In the genomic region with DNA sequence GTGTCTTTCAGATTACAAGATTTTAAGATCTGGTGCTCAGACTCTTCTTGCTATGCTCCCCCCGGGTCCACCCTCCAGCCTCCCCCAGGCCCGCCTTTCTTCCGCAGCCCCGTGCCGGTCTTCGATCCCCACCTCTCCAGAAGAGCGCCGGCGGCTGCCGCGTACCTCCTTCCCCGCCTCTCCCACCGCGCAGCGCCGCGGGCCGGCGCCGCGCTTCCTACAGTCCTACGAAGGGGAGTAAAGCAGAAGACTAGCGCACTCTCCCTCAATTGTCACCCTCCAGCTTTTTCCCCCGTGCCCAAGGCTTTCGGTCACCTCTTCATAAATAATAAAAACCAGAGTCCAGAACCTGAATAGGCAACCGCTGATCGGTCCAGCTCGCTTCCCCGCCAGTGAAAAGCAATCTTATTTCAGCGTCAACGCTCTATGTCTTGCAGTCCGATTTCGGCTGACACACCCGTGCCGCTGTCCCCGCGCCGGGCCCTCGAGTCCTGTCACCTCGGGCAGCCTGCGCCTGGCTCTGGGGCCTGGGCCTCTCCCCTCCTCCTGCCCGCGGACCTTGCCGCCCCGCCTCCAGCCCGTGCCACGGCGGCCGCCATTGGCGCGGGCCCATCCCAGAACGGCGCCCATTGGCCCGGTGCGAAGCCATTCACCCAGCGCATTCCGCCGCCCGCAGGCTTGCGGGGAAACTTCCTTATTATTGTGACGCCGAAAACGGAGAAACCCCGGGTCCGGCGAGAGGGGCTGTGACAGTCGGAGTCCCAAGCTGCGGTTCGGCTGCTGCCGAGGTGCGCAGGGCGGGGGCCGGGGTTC, we compare ENCODE assay signal across 8 cellular contexts. TPM values are rescaled to one million over a fixed set of nuclear protein-coding genes. Genes with fewer than 3 reads are reported as not detected.
DNase-seq lines count a peak whose midpoint lies in the region; ATAC-seq and TF ChIP-seq lines count a peak whose summit lies in the region.

A gene (plus strand): TSS at position 694 of the 813 bp plus-strand sequence. CDS start 13,344 bp downstream, outside the sequence.

- peak; percentile 48 for DNase-seq in NCI-H2171 treated with DMSO at 0.1 percent for 48 hours (lab: John Stamatoyannopoulos, UW)
- peak; percentile 79 to 86 for DNase-seq in breast epithelium (ENCODE audit: low spot score in 2 of 2)

- intact Hi-C loops in breast epithelium (cut with DNase I; ENCODE audit: low total_unique reads) = no loop called here

- H3K9me3 ChIP-seq in breast epithelium (no peaks in the 10 kb centered on the region), iPS-20b (ENCODE audit: insufficient read depth, low read depth, low read length) (no peaks in the 10 kb centered on the region)

- peak within 1 kb of the TSS; percentile 82 for H3K4me3 ChIP-seq in ACC112 (ENCODE audit: low read depth, low read length)
- H3K4me3 ChIP-seq in WI38 (ENCODE audit: low read depth, low read length) = peak within 1 kb of the TSS; percentile 80
- H3K4me3 ChIP-seq in breast epithelium = peak within 1 kb of the TSS; percentile 69 to 91 (median 80)
- peak within 1 kb of the TSS; percentile 91 for H3K4me3 ChIP-seq in iPS-20b (ENCODE audit: low read length)
- H3K4me3 ChIP-seq in skin epidermis = peak within 1 kb of the TSS; percentile 71 to 100 (median 92)

- TF ChIP-seq CTCF in WI38 (IDR thresholded peaks at IDR 0.05; ENCODE audit: low read depth, low read length) (no peak), breast epithelium (IDR thresholded peaks at IDR 0.05) (no peak)

- peak; percentile 94 for ATAC-seq in GM18861 (IDR thresholded peaks at IDR 0.05; ENCODE audit: unreplicated experiment)
- peak; percentile 98 for ATAC-seq in HG03097 (IDR thresholded peaks at IDR 0.05; ENCODE audit: low FRiP score, unreplicated experiment)

- peak within 1 kb of the TSS; percentile 16; the same call in 1 of the 2 replicates for H3K9ac ChIP-seq in iPS-20b (ENCODE audit: low read depth, low read length)

- peak within 1 kb of the TSS; percentile 80 for H2AFZ ChIP-seq in ACC112 (ENCODE audit: low read length, unreplicated experiment)

- H3K27me3 ChIP-seq in ACC112 (ENCODE audit: insufficient read depth, low read length) (no peaks in the 10 kb centered on the region), breast epithelium (no peaks in the 10 kb centered on the region), iPS-20b (ENCODE audit: insufficient read depth, low read length) (peaks cover 45% of the 10 kb centered on the region)

- TF ChIP-seq POLR2A in breast epithelium (IDR thresholded peaks at IDR 0.05) = no peak

- peaks cover 19% of the 10 kb centered on the region for H3K79me2 ChIP-seq in ACC112 (ENCODE audit: control insufficient read depth, insufficient read depth, low read length, unreplicated experiment)

- H3K27ac ChIP-seq in ACC112 (ENCODE audit: low read depth, low read length) = no peak within 1 kb of the TSS
- H3K27ac ChIP-seq in breast epithelium = peak within 1 kb of the TSS; percentile 90 to 94
- H3K27ac ChIP-seq in iPS-20b (ENCODE audit: low read length) = no peak within 1 kb of the TSS
- H3K27ac ChIP-seq in skin epidermis = peak within 1 kb of the TSS; percentile 90 to 99 (median 96)

- H3K4me1 ChIP-seq in ACC112 (ENCODE audit: control insufficient read depth, insufficient read depth, low read length, unreplicated experiment) (peaks cover 12% of the 10 kb centered on the region), breast epithelium (no peaks in the 10 kb centered on the region), iPS-20b (ENCODE audit: insufficient read depth, low read length) (0 out of 2 replicates have a peak, but pooled peaks cover 2% of the 10 kb centered on the region)

- H3K36me3 ChIP-seq in ACC112 (ENCODE audit: insufficient read depth, low read length) (no peaks in the 10 kb centered on the region), breast epithelium (no peaks in the 10 kb centered on the region), iPS-20b (ENCODE audit: insufficient read depth, low read depth, low read length) (no peaks in the 10 kb centered on the region)

RNA-seq across cellular contexts. Expression of the gene that starts here (rescaled TPM):
- total RNA-seq in breast epithelium = 10 to 100 TPM; 34.1 to 60.9 (median 35.4) TPM

Comparison
In these comparisons a context has a peak if more than half of its experiments do, and no peak if none do; other contexts are left out.
1. H3K27ac ChIP-seq: peak in breast epithelium (2 of 2) and skin epidermis (21 of 21); none in ACC112 (single experiment) and iPS-20b (single experiment).
2. Peak in every context shown above with its lines, with median percentiles within 50 percentile points of each other: H3K4me3 ChIP-seq.